21 cellular contexts compared by ENCODE assay signal in genomic region chr20:48201881-48202280, GRCh38.
"Had no signal": no experiment of that assay in that cellular context is flagged by ENCODE, and none has a peak within 500 bp of the region (broad histone marks: within the 10 kb centered on the region; RNA-seq: fewer than 3 reads in every experiment).

No MANE protein-coding gene starts in this region.

- H3K4me1 ChIP-seq: foreskin keratinocyte, gastroesophageal sphincter, parathyroid adenoma, stomach, tibial artery had no signal

- H3K4me3 ChIP-seq: coronary artery, esophagus muscularis mucosa, gastroesophageal sphincter, mucosa of descending colon, sigmoid colon, stomach, tibial artery had no signal

- H3K36me3 ChIP-seq: esophagus muscularis mucosa, gastroesophageal sphincter, sigmoid colon, stomach, tibial artery had no signal

- H3K36me3 Mint-ChIP-seq: mesothelial cell of epicardium; naive B cell; natural killer cell treated with Interleukin-12 subunit alpha and Interleukin-12 subunit beta and Interleukin-15 and Interleukin-18, amount 100 ng/mL, for 72 hours; type B pancreatic cell had no signal

- H3K27me3 Mint-ChIP-seq: progenitor cell of endocrine pancreas had no signal

- H3K4me3 Mint-ChIP-seq: mesothelial cell of epicardium; naive B cell; natural killer cell treated with Interleukin-12 subunit alpha and Interleukin-12 subunit beta and Interleukin-15 and Interleukin-18, amount 100 ng/mL, for 72 hours; neural crest cell; type B pancreatic cell had no signal

- DNase-seq: dermis blood vessel endothelial cell; effector memory CD4-positive, alpha-beta T cell; foreskin keratinocyte; mesenchymal stem cell; mucosa of descending colon; naive B cell; sigmoid colon; stimulated activated CD4-positive, alpha-beta T cell treated with anti-CD3 and anti-CD28 coated beads, Interleukin-15, amount 100 ng/mL, for 24 hours; stimulated activated CD4-positive, alpha-beta T cell treated with anti-CD3 and anti-CD28 coated beads, Interleukin-2, amount 100 ng/mL, for 48 hours; stimulated activated naive CD4-positive, alpha-beta T cell treated with Interleukin-2 at 50 U/mL for 16 hours; stomach; tibial artery had no signal

- H3K9me3 Mint-ChIP-seq: mesothelial cell of epicardium; naive B cell; natural killer cell treated with Interleukin-12 subunit alpha and Interleukin-12 subunit beta and Interleukin-15 and Interleukin-18, amount 100 ng/mL, for 72 hours; neural crest cell; type B pancreatic cell had no signal

- H3K9me3 ChIP-seq: esophagus muscularis mucosa, gastroesophageal sphincter, mucosa of descending colon, sigmoid colon, stomach, tibial artery had no signal

- H3K27ac ChIP-seq: coronary artery, esophagus muscularis mucosa, foreskin keratinocyte, gastroesophageal sphincter, parathyroid adenoma, sigmoid colon, stomach, tibial artery had no signal

- H3K27ac Mint-ChIP-seq: mesothelial cell of epicardium; naive B cell; natural killer cell treated with Interleukin-12 subunit alpha and Interleukin-12 subunit beta and Interleukin-15 and Interleukin-18, amount 100 ng/mL, for 72 hours; progenitor cell of endocrine pancreas; type B pancreatic cell had no signal

- H3K9ac ChIP-seq: parathyroid adenoma had no signal

- H3K27me3 ChIP-seq: esophagus muscularis mucosa, gastroesophageal sphincter, sigmoid colon had no signal

- ATAC-seq: foreskin keratinocyte, gastroesophageal sphincter, mucosa of descending colon had no signal
